In the genomic region with DNA sequence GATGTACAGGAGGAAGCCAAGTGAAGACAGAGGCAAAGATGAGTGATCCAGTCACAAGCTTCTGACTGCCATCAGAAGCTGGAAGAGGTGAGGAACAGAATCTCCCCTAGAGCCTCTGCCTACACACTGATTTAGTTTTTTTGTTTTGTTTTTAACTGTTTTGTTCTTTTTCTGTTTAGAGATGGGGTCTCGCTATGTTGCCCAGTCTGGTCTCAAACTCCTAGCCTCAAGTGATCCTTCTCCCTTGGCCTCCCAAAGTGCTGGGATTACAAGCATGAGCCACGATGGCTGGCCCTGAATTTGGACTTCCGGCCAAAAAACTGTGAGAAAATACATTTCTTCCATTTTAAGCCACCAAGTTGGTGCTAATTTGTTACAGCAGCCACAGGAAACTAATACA, we compare ENCODE assay signal across 26 cellular contexts.
"Had no signal": no experiment of that assay in that cellular context is flagged by ENCODE, and none has a peak within 500 bp of the region (broad histone marks: within the 10 kb centered on the region; RNA-seq: fewer than 3 reads in every experiment).

No MANE protein-coding gene starts in this region.

- H3K27me3 ChIP-seq: cardiac muscle cell, esophagus muscularis mucosa, neutrophil, tibial nerve, uterus had no signal

- H3K4me3 ChIP-seq: cardiac muscle cell, esophagus muscularis mucosa, smooth muscle cell, tibial nerve, uterus had no signal

- H3K4me3 Mint-ChIP-seq: activated CD4-positive, alpha-beta memory T cell treated with anti-CD3 and anti-CD28 coated beads, Interleukin-2, amount 10 ng/mL, durations not matched to agents 7 days and 5 days; activated CD8-positive, alpha-beta memory T cell treated with anti-CD3 and anti-CD28 coated beads, Interleukin-2, amount 10 ng/mL, durations not matched to agents 7 days and 5 days; activated naive CD8-positive, alpha-beta T cell treated with anti-CD3 and anti-CD28 coated beads for 36 hours; activated T-helper 17 cell treated with anti-CD3 and anti-CD28 coated beads, Interleukin-2, amount 50 U/mL, for 72 hours; dendritic cell treated with granulocyte-macrophage colony-stimulating factor and Interleukin-4, amounts not matched to agents 40 ng/mL and 50 ng/mL, for 4 days; stimulated activated effector memory CD8-positive, alpha-beta T cell treated with anti-CD3 and anti-CD28 coated beads, Interleukin-12 subunit alpha, Interleukin-12 subunit beta, amount 100 ng/mL, for 72 hours; T-helper 2 cell treated with Interferon-gamma antibody and Interleukin-4, amounts not matched to agents 5 μg/mL and 100 μg/mL, for 36 hours; WTC11 had no signal

- H3K4me2 ChIP-seq: smooth muscle cell had no signal

- H3K27ac Mint-ChIP-seq: activated CD4-positive, alpha-beta memory T cell treated with anti-CD3 and anti-CD28 coated beads, Interleukin-2, amount 10 ng/mL, durations not matched to agents 7 days and 5 days; activated CD8-positive, alpha-beta memory T cell treated with anti-CD3 and anti-CD28 coated beads, Interleukin-2, amount 10 ng/mL, durations not matched to agents 7 days and 5 days; activated naive CD8-positive, alpha-beta T cell treated with anti-CD3 and anti-CD28 coated beads for 36 hours; activated T-helper 17 cell treated with anti-CD3 and anti-CD28 coated beads, Interleukin-2, amount 50 U/mL, for 72 hours; dendritic cell treated with granulocyte-macrophage colony-stimulating factor and Interleukin-4, amounts not matched to agents 40 ng/mL and 50 ng/mL, for 4 days; stimulated activated effector memory CD8-positive, alpha-beta T cell treated with anti-CD3 and anti-CD28 coated beads, Interleukin-12 subunit alpha, Interleukin-12 subunit beta, amount 100 ng/mL, for 72 hours; T-helper 2 cell treated with Interferon-gamma antibody and Interleukin-4, amounts not matched to agents 5 μg/mL and 100 μg/mL, for 36 hours; WTC11 had no signal

- H3K4me1 ChIP-seq: parathyroid adenoma had no signal

- H3K4me1 Mint-ChIP-seq: activated CD4-positive, alpha-beta memory T cell treated with anti-CD3 and anti-CD28 coated beads, Interleukin-2, amount 10 ng/mL, durations not matched to agents 7 days and 5 days; activated CD8-positive, alpha-beta memory T cell treated with anti-CD3 and anti-CD28 coated beads, Interleukin-2, amount 10 ng/mL, durations not matched to agents 7 days and 5 days; activated T-helper 17 cell treated with anti-CD3 and anti-CD28 coated beads, Interleukin-2, amount 50 U/mL, for 72 hours; stimulated activated effector memory CD8-positive, alpha-beta T cell treated with anti-CD3 and anti-CD28 coated beads, Interleukin-12 subunit alpha, Interleukin-12 subunit beta, amount 100 ng/mL, for 72 hours had no signal

- H3K36me3 Mint-ChIP-seq: activated CD8-positive, alpha-beta memory T cell treated with anti-CD3 and anti-CD28 coated beads, Interleukin-2, amount 10 ng/mL, durations not matched to agents 7 days and 5 days; activated naive CD8-positive, alpha-beta T cell treated with anti-CD3 and anti-CD28 coated beads for 36 hours; naive thymus-derived CD8-positive, alpha-beta T cell; stimulated activated effector memory CD8-positive, alpha-beta T cell treated with anti-CD3 and anti-CD28 coated beads, Interleukin-12 subunit alpha, Interleukin-12 subunit beta, amount 100 ng/mL, for 72 hours had no signal

- H3K27ac ChIP-seq: cardiac muscle cell, esophagus muscularis mucosa, neutrophil, parathyroid adenoma, tibial nerve, uterus had no signal

- H3K36me3 ChIP-seq: cardiac muscle cell, esophagus muscularis mucosa, neutrophil, tibial nerve, uterus had no signal

- DNase-seq: activated CD4-positive, alpha-beta memory T cell treated with anti-CD3 and anti-CD28 coated beads, Interleukin-2, amount 10 ng/mL, durations not matched to agents 7 days and 5 days; activated CD4-positive, alpha-beta T cell treated with anti-CD3 and anti-CD28 coated beads for 4 hours; activated CD8-positive, alpha-beta memory T cell treated with anti-CD3 and anti-CD28 coated beads, Interleukin-2, amount 10 ng/mL, durations not matched to agents 7 days and 5 days; activated naive CD4-positive, alpha-beta T cell; activated naive CD8-positive, alpha-beta T cell treated with anti-CD3 and anti-CD28 coated beads for 36 hours; amniotic stem cell; effector CD8-positive, alpha-beta T cell; left cardiac atrium; mesendoderm; naive thymus-derived CD8-positive, alpha-beta T cell; stimulated activated CD4-positive, alpha-beta T cell treated with anti-CD3 and anti-CD28 coated beads, Interleukin-4, amount 100 ng/mL, for 24 hours; uterus had no signal

- H3K9ac ChIP-seq: parathyroid adenoma had no signal

- H3K27me3 Mint-ChIP-seq: activated CD4-positive, alpha-beta memory T cell treated with anti-CD3 and anti-CD28 coated beads, Interleukin-2, amount 10 ng/mL, durations not matched to agents 7 days and 5 days; activated CD8-positive, alpha-beta memory T cell treated with anti-CD3 and anti-CD28 coated beads, Interleukin-2, amount 10 ng/mL, durations not matched to agents 7 days and 5 days; activated T-helper 17 cell treated with anti-CD3 and anti-CD28 coated beads, Interleukin-2, amount 50 U/mL, for 72 hours; naive thymus-derived CD8-positive, alpha-beta T cell had no signal

- FAIRE-seq: endothelial cell of umbilical vein, TTC549 had no signal

- H3K79me2 ChIP-seq: parathyroid adenoma had no signal

- H3K9me3 ChIP-seq: esophagus muscularis mucosa, neutrophil, tibial nerve, uterus had no signal

- H3K9me3 Mint-ChIP-seq: activated CD4-positive, alpha-beta memory T cell treated with anti-CD3 and anti-CD28 coated beads, Interleukin-2, amount 10 ng/mL, durations not matched to agents 7 days and 5 days; dendritic cell treated with granulocyte-macrophage colony-stimulating factor and Interleukin-4, amounts not matched to agents 40 ng/mL and 50 ng/mL, for 4 days had no signal

- H2AFZ ChIP-seq: parathyroid adenoma had no signal

- ATAC-seq: activated CD8-positive, alpha-beta memory T cell treated with anti-CD3 and anti-CD28 coated beads, Interleukin-2, amount 10 ng/mL, durations not matched to agents 7 days and 5 days; activated T-helper 17 cell treated with anti-CD3 and anti-CD28 coated beads, Interleukin-2, amount 50 U/mL, for 72 hours; left cardiac atrium; naive thymus-derived CD8-positive, alpha-beta T cell; sciatic nerve; WTC11 had no signal
